ENCODE assay signal across 17 cellular contexts in genomic region chr3:46648096-46648495, GRCh38.
"Had no signal": no experiment of that assay in that cellular context is flagged by ENCODE, and none has a peak within 500 bp of the region (broad histone marks: within the 10 kb centered on the region; RNA-seq: fewer than 3 reads in every experiment).

No MANE protein-coding gene starts in this region.

- H3K4me3 ChIP-seq: stomach, suprapubic skin, testis, thoracic aorta, thyroid gland, tibial artery, tibial nerve, transverse colon, upper lobe of left lung, upper lobe of right lung, uterus, vagina had no signal

- H3K27ac ChIP-seq: stomach, suprapubic skin, testis, thoracic aorta, thyroid gland, tibial artery, tibial nerve, transverse colon, upper lobe of left lung, upper lobe of right lung, uterus, vagina had no signal

- H3K36me3 ChIP-seq: stomach, suprapubic skin, thoracic aorta, thyroid gland, tibial artery, tibial nerve, transverse colon, upper lobe of left lung, upper lobe of right lung, uterus, vagina had no signal

- H3K9me3 ChIP-seq: suprapubic skin, testis, thoracic aorta, thyroid gland, uterus, vagina had no signal

- H3K4me1 ChIP-seq: stomach, testis, thyroid gland, tibial artery, tibial nerve, transverse colon, upper lobe of left lung, upper lobe of right lung, uterus, vagina had no signal

- ATAC-seq: stimulated activated effector memory CD8-positive, alpha-beta T cell treated with anti-CD3 and anti-CD28 coated beads, Interleukin-12 subunit alpha, Interleukin-12 subunit beta, amount 100 ng/mL, for 72 hours; stimulated activated memory B cell treated with anti-CD40 and anti-IgM and Interleukin-4, amounts not matched to agents 10 μg/mL and 1 μg/mL and 100 μg/mL, for 72 hours; stimulated activated naive B cell treated with anti-CD40 and anti-IgM and Interleukin-4, amounts not matched to agents 10 μg/mL and 1 μg/mL and 100 μg/mL, for 72 hours; stimulated activated naive CD8-positive, alpha-beta T cell treated with anti-CD3 and anti-CD28 coated beads, Interleukin-15, amount 100 ng/mL, for 72 hours; stimulated activated naive CD8-positive, alpha-beta T cell treated with anti-CD3 and anti-CD28 coated beads, Interleukin-15, Interleukin-2, amounts not matched to agents 100 U/mL and 50 U/mL, for 24 hours; upper lobe of right lung had no signal
